ENCODE assay signal across 7 cellular contexts in the genomic region with DNA sequence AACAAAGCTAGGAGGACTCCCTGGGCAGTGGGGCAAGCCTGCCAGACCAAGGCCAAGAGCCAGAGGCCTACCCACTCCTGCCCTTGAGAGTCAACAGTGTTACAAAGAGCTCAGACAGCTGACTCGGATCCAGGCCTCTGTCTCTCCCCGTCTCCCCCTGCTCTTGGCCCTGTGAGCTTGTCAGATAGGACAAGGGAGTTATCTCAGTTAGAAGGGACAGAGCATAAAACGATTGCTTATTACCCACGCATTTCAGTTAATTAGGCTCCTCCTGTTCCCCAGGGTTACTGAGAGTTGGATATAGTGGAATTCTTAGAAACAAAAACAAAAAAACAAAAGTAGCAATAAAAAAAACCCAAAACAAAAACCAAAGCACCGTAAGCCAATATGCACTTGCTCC. TPM values are rescaled to one million over a fixed set of nuclear protein-coding genes. Genes with fewer than 3 reads are reported as not detected.
DNase-seq lines count a peak whose midpoint lies in the region; ATAC-seq lines count a peak whose summit lies in the region.

No MANE protein-coding gene starts in this region.

- peak overlapping the region; percentile 89; the same call in 1 of the 2 replicates for H3K4me3 ChIP-seq in Jurkat, Clone E6-1 (ENCODE audit: low read length)
- peak overlapping the region; percentile 79 for H3K4me3 ChIP-seq in right cardiac atrium (ENCODE audit: low read length)

- peaks cover 73% of the 10 kb centered on the region for H3K4me1 Mint-ChIP-seq in stimulated activated effector memory CD8-positive, alpha-beta T cell treated with anti-CD3 and anti-CD28 coated beads, Interleukin-12 subunit alpha, Interleukin-12 subunit beta, amount 100 ng/mL, for 72 hours

- peak overlapping the region; percentile 95 for H3K4me3 Mint-ChIP-seq in stimulated activated effector memory CD8-positive, alpha-beta T cell treated with anti-CD3 and anti-CD28 coated beads, Interleukin-12 subunit alpha, Interleukin-12 subunit beta, amount 100 ng/mL, for 72 hours

- intact Hi-C loops in right cardiac atrium (cut with DNase I), result loop anchor here in 3 of 4 donors (5.0 to 10.0 kb wide), 3 partner anchors 101 to 106 kb away; no protein-coding TSS in a partner anchor

- 21% methylated on average over 5 of the region's 5 CpGs for WGBS in right cardiac atrium

- no peak for ATAC-seq in activated naive CD4-positive, alpha-beta T cell treated with anti-CD3 and anti-CD28 coated beads, Interleukin-2, amount 50 U/mL, for 72 hours
- ATAC-seq in right cardiac atrium (peak; percentile 37 to 48), GM21447 (IDR thresholded peaks at IDR 0.05; ENCODE audit: unreplicated experiment) (no peak)
- ATAC-seq in stimulated activated effector memory CD8-positive, alpha-beta T cell treated with anti-CD3 and anti-CD28 coated beads, Interleukin-12 subunit alpha, Interleukin-12 subunit beta, amount 100 ng/mL, for 72 hours, result no peak

- no peak for DNase-seq in Jurkat, Clone E6-1 (ENCODE audit: low read depth, low spot score)
- no peak for DNase-seq in activated naive CD4-positive, alpha-beta T cell treated with anti-CD3 and anti-CD28 coated beads, Interleukin-2, amount 50 U/mL, for 72 hours (ENCODE audit: low spot score in 2 of 2)
- peak; percentile 64 to 79 (median 75) for DNase-seq in right cardiac atrium
- DNase-seq in stimulated activated effector memory CD8-positive, alpha-beta T cell treated with anti-CD3 and anti-CD28 coated beads, Interleukin-12 subunit alpha, Interleukin-12 subunit beta, amount 100 ng/mL, for 72 hours (ENCODE audit: low spot score in 2 of 2), result no peak
- DNase-seq in DMS114 treated with DMSO at 0.1 percent for 48 hours (lab: John Stamatoyannopoulos, UW; ENCODE audit: unreplicated experiment), result no peak
- no peak for DNase-seq in stimulated activated CD4-positive, alpha-beta T cell treated with anti-CD3 and anti-CD28 coated beads, Interleukin-2, amount 100 ng/mL, for 48 hours

- no peaks in the 10 kb centered on the region for H3K9me3 Mint-ChIP-seq in activated naive CD4-positive, alpha-beta T cell treated with anti-CD3 and anti-CD28 coated beads, Interleukin-2, amount 50 U/mL, for 72 hours
- no peaks in the 10 kb centered on the region for H3K9me3 Mint-ChIP-seq in stimulated activated effector memory CD8-positive, alpha-beta T cell treated with anti-CD3 and anti-CD28 coated beads, Interleukin-12 subunit alpha, Interleukin-12 subunit beta, amount 100 ng/mL, for 72 hours

- H3K27me3 ChIP-seq in right cardiac atrium (ENCODE audit: control insufficient read depth, insufficient read depth), result no peaks in the 10 kb centered on the region

- peak overlapping the region; percentile 62 to 88 for H3K27ac Mint-ChIP-seq in activated naive CD4-positive, alpha-beta T cell treated with anti-CD3 and anti-CD28 coated beads, Interleukin-2, amount 50 U/mL, for 72 hours
- peak overlapping the region; percentile 92 for H3K27ac Mint-ChIP-seq in stimulated activated effector memory CD8-positive, alpha-beta T cell treated with anti-CD3 and anti-CD28 coated beads, Interleukin-12 subunit alpha, Interleukin-12 subunit beta, amount 100 ng/mL, for 72 hours

- H3K27ac ChIP-seq in right cardiac atrium (ENCODE audit: low read length), result peak overlapping the region; percentile 63

- peaks cover 9% of the 10 kb centered on the region for H3K4me1 ChIP-seq in right cardiac atrium (ENCODE audit: control insufficient read depth, insufficient read depth, low read length)

- no peaks in the 10 kb centered on the region for H3K9me3 ChIP-seq in right cardiac atrium (ENCODE audit: control insufficient read depth, low read length)

- peaks cover 27 to 43% of the 10 kb centered on the region in 2 donors for H3K36me3 Mint-ChIP-seq in activated naive CD4-positive, alpha-beta T cell treated with anti-CD3 and anti-CD28 coated beads, Interleukin-2, amount 50 U/mL, for 72 hours
- peaks cover 38% of the 10 kb centered on the region for H3K36me3 Mint-ChIP-seq in stimulated activated effector memory CD8-positive, alpha-beta T cell treated with anti-CD3 and anti-CD28 coated beads, Interleukin-12 subunit alpha, Interleukin-12 subunit beta, amount 100 ng/mL, for 72 hours

RNA-seq across cellular contexts. Expression of gene SLC41A1, which starts 1.3 kb away (rescaled TPM):
- 21.8 TPM for polyA plus RNA-seq in Jurkat, Clone E6-1 (2012; ENCODE audit: insufficient read depth, insufficient read length)
- 10 to 100 TPM; 31.1 to 64.4 TPM for total RNA-seq in activated naive CD4-positive, alpha-beta T cell treated with anti-CD3 and anti-CD28 coated beads, Interleukin-2, amount 50 U/mL, for 72 hours
- 100 to 1,000 TPM; 235 to 420 (median 330) TPM for total RNA-seq in right cardiac atrium
- polyA plus RNA-seq in right cardiac atrium, result 187 TPM

RNA-seq across cellular contexts. Expression of gene RAB29, which starts 36.4 kb away (rescaled TPM):
- 18.6 TPM for polyA plus RNA-seq in Jurkat, Clone E6-1 (2012; ENCODE audit: insufficient read depth, insufficient read length)
- 10 to 100 TPM; 22.3 to 39.0 TPM for total RNA-seq in activated naive CD4-positive, alpha-beta T cell treated with anti-CD3 and anti-CD28 coated beads, Interleukin-2, amount 50 U/mL, for 72 hours
- total RNA-seq in right cardiac atrium, result 10 to 100 TPM; 19.3 to 24.8 (median 21.4) TPM
- 10.6 TPM for polyA plus RNA-seq in right cardiac atrium

RNA-seq across cellular contexts. Expression of gene PM20D1, which starts 38.3 kb away (rescaled TPM):
- polyA plus RNA-seq in Jurkat, Clone E6-1 (2012; ENCODE audit: insufficient read depth, insufficient read length), result not detected
- under 1 TPM; 0.35 to 0.73 TPM for total RNA-seq in activated naive CD4-positive, alpha-beta T cell treated with anti-CD3 and anti-CD28 coated beads, Interleukin-2, amount 50 U/mL, for 72 hours
- total RNA-seq in right cardiac atrium, result 1 to 10 TPM in 3 of 4 donors, under 1 TPM in 1; 0.64 to 2.2 (median 1.6) TPM
- polyA plus RNA-seq in right cardiac atrium, result 1.0 TPM

Comparison
In these comparisons a context has a peak if more than half of its experiments do, and no peak if none do; other contexts are left out.
1. DNase-seq: peak in right cardiac atrium (3 of 3); none in Jurkat, Clone E6-1 (single experiment), activated naive CD4-positive, alpha-beta T cell treated with anti-CD3 and anti-CD28 coated beads, Interleukin-2, amount 50 U/mL, for 72 hours (0 of 2), stimulated activated effector memory CD8-positive, alpha-beta T cell treated with anti-CD3 and anti-CD28 coated beads, Interleukin-12 subunit alpha, Interleukin-12 subunit beta, amount 100 ng/mL, for 72 hours (0 of 2), DMS114 treated with DMSO at 0.1 percent for 48 hours (single experiment) and stimulated activated CD4-positive, alpha-beta T cell treated with anti-CD3 and anti-CD28 coated beads, Interleukin-2, amount 100 ng/mL, for 48 hours (0 of 2).
2. ATAC-seq: peak in right cardiac atrium (2 of 2); none in activated naive CD4-positive, alpha-beta T cell treated with anti-CD3 and anti-CD28 coated beads, Interleukin-2, amount 50 U/mL, for 72 hours (0 of 2), stimulated activated effector memory CD8-positive, alpha-beta T cell treated with anti-CD3 and anti-CD28 coated beads, Interleukin-12 subunit alpha, Interleukin-12 subunit beta, amount 100 ng/mL, for 72 hours (single experiment) and GM21447 (single experiment).